ENCODE assay signal across 2 cellular contexts in the genomic region with DNA sequence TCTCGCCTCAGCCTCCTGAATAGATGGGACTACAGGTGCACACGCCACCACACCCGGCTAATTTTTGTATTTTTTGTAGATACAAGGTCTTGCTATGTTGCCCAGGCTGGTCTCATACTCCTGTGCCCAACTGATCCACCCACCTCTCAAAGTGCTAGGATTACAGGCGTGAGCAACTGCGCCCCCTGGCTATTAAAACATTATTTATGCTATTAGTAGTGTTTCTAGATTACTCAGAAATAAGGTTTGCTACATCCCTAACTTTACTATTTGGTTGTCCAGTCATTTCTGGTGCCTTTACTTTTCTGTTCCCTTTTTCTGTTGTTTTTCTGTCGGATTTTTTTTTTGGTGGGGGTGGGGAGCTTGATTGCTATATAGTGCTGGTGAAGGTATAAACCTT.
TF ChIP-seq lines count a peak whose summit lies in the region.

No MANE protein-coding gene starts in this region.

TF ChIP-seq in WTC11, 78 proteins besides CTCF, POLR2A, EP300 and RAD21 (continued from another document):
- no peak for TF ChIP-seq ZNF263 (CRISPR knock-in tag; IDR thresholded peaks at IDR 0.05; ENCODE audit: low read depth)

TF ChIP-seq in HepG2, 621 proteins besides CTCF, POLR2A, EP300 and RAD21:
- TF ChIP-seq, protein P1, sequence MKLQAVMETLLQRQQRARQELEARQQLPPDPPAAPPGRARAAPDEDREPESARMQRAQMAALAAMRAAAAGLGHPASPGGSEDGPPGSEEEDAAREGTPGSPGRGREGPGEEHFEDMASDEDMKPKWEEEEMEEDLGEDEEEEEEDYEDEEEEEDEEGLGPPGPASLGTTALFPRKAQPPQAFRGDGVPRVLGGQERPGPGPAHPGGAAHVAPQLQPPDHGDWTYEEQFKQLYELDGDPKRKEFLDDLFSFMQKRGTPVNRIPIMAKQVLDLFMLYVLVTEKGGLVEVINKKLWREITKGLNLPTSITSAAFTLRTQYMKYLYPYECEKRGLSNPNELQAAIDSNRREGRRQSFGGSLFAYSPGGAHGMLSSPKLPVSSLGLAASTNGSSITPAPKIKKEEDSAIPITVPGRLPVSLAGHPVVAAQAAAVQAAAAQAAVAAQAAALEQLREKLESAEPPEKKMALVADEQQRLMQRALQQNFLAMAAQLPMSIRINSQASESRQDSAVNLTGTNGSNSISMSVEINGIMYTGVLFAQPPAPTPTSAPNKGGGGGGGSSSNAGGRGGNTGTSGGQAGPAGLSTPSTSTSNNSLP (IDR thresholded peaks at IDR 0.05; ENCODE audit: low read depth, low read length), result 0 out of 2 replicates have a peak, but pooled peaks have one; percentile 34
- peak; percentile 73 for TF ChIP-seq STAG1 (CRISPR knock-in tag; IDR thresholded peaks at IDR 0.05)
- TF ChIP-seq SMC3 (IDR thresholded peaks at IDR 0.05; ENCODE audit: low read length), result peak; percentile 37; the same call in 1 of the 2 replicates
- TF ChIP-seq, protein P2, sequence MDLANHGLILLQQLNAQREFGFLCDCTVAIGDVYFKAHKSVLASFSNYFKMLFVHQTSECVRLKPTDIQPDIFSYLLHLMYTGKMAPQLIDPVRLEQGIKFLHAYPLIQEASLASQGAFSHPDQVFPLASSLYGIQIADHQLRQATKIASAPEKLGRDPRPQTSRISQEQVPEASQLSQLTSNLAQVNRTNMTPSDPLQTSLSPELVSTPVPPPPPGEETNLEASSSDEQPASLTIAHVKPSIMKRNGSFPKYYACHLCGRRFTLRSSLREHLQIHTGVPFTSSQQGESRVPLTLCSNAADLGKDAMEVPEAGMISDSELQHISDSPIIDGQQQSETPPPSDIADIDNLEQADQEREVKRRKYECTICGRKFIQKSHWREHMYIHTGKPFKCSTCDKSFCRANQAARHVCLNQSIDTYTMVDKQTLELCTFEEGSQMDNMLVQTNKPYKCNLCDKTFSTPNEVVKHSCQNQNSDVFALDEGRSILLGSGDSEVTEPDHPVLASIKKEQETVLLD (CRISPR knock-in tag; IDR thresholded peaks at IDR 0.05; ENCODE audit: low read depth), result no peak
- TF ChIP-seq ZNF121 (CRISPR knock-in tag; IDR thresholded peaks at IDR 0.05), result peak; percentile 85
- TF ChIP-seq, protein P3, sequence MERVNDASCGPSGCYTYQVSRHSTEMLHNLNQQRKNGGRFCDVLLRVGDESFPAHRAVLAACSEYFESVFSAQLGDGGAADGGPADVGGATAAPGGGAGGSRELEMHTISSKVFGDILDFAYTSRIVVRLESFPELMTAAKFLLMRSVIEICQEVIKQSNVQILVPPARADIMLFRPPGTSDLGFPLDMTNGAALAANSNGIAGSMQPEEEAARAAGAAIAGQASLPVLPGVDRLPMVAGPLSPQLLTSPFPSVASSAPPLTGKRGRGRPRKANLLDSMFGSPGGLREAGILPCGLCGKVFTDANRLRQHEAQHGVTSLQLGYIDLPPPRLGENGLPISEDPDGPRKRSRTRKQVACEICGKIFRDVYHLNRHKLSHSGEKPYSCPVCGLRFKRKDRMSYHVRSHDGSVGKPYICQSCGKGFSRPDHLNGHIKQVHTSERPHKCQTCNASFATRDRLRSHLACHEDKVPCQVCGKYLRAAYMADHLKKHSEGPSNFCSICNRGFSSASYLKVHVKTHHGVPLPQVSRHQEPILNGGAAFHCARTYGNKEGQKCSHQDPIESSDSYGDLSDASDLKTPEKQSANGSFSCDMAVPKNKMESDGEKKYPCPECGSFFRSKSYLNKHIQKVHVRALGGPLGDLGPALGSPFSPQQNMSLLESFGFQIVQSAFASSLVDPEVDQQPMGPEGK (CRISPR knock-in tag; IDR thresholded peaks at IDR 0.05), result no peak
